Comparison of ENCODE assay signal across 1 cellular context in the genomic region with DNA sequence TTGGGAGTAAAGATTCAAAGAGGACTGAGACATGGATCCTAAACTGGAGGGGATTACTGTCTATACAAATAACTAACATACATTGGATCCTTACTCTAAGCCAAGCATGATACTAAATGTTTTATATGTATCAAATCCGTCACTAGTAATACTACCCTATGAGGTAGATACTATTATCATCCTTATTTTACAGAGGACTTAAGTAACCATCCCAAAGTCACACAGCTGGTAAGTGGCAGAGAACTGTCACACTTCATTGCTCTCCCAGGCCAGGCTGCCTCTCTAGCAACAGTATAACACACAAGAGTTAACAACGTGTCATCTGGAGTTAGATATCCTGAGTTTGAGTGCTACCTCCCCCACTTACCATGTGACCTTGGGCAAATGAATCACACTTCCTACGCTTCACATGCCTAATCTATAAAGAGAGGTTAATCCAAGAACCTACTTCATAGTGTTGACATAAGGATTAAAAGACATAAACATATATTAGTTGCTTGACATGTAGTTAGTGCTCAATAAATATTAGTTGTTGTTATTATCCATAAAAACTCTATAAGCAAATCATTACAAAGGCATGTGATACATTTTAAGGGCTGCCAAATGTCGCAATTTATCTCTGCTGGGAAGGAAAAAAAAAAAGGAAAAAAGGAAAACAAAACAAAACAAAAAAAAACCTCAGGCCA.
TF ChIP-seq lines count a peak whose summit lies in the region.

No MANE protein-coding gene starts in this region.

TF ChIP-seq in HEK293, 187 proteins besides CTCF, POLR2A, EP300 and RAD21 (continued from another document and continues in another):
- TF ChIP-seq, protein P1, sequence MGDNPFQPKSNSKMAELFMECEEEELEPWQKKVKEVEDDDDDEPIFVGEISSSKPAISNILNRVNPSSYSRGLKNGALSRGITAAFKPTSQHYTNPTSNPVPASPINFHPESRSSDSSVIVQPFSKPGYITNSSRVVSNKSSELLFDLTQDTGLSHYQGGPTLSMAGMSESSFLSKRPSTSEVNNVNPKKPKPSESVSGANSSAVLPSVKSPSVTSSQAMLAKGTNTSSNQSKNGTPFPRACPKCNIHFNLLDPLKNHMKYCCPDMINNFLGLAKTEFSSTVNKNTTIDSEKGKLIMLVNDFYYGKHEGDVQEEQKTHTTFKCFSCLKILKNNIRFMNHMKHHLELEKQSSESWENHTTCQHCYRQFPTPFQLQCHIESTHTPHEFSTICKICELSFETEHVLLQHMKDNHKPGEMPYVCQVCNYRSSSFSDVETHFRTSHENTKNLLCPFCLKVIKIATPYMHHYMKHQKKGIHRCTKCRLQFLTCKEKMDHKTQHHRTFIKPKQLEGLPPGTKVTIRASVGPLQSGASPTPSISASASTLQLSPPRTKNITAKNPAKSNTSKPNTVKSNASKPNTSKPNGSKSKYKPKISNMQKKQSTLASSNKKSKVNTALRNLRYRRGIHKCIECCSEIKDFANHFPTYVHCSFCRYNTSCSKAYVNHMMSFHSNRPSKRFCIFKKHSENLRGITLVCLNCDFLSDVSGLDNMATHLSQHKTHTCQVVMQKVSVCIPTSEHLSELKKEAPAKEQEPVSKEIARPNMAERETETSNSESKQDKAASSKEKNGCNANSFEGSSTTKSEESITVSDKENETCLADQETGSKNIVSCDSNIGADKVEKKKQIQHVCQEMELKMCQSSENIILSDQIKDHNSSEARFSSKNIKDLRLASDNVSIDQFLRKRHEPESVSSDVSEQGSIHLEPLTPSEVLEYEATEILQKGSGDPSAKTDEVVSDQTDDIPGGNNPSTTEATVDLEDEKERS (tag by site-specific recombination; IDR thresholded peaks at IDR 0.05): no peak
- peak; percentile 94; the same call in 1 of the 2 replicates for TF ChIP-seq TRIM28 (IDR thresholded peaks at IDR 0.05; ENCODE audit: borderline replicate concordance, low read length)
- TF ChIP-seq ZNF404 (tag by site-specific recombination; IDR thresholded peaks at IDR 0.05): no peak
- no peak for TF ChIP-seq ZNF350 (tag by site-specific recombination; IDR thresholded peaks at IDR 0.05)
- TF ChIP-seq, protein P2, sequence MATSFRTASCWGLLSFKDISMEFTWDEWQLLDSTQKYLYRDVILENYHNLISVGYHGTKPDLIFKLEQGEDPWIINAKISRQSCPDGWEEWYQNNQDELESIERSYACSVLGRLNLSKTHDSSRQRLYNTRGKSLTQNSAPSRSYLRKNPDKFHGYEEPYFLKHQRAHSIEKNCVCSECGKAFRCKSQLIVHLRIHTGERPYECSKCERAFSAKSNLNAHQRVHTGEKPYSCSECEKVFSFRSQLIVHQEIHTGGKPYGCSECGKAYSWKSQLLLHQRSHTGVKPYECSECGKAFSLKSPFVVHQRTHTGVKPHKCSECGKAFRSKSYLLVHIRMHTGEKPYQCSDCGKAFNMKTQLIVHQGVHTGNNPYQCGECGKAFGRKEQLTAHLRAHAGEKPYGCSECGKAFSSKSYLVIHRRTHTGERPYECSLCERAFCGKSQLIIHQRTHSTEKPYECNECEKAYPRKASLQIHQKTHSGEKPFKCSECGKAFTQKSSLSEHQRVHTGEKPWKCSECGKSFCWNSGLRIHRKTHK (tag by site-specific recombination; IDR thresholded peaks at IDR 0.05): no peak
- TF ChIP-seq, protein P3, sequence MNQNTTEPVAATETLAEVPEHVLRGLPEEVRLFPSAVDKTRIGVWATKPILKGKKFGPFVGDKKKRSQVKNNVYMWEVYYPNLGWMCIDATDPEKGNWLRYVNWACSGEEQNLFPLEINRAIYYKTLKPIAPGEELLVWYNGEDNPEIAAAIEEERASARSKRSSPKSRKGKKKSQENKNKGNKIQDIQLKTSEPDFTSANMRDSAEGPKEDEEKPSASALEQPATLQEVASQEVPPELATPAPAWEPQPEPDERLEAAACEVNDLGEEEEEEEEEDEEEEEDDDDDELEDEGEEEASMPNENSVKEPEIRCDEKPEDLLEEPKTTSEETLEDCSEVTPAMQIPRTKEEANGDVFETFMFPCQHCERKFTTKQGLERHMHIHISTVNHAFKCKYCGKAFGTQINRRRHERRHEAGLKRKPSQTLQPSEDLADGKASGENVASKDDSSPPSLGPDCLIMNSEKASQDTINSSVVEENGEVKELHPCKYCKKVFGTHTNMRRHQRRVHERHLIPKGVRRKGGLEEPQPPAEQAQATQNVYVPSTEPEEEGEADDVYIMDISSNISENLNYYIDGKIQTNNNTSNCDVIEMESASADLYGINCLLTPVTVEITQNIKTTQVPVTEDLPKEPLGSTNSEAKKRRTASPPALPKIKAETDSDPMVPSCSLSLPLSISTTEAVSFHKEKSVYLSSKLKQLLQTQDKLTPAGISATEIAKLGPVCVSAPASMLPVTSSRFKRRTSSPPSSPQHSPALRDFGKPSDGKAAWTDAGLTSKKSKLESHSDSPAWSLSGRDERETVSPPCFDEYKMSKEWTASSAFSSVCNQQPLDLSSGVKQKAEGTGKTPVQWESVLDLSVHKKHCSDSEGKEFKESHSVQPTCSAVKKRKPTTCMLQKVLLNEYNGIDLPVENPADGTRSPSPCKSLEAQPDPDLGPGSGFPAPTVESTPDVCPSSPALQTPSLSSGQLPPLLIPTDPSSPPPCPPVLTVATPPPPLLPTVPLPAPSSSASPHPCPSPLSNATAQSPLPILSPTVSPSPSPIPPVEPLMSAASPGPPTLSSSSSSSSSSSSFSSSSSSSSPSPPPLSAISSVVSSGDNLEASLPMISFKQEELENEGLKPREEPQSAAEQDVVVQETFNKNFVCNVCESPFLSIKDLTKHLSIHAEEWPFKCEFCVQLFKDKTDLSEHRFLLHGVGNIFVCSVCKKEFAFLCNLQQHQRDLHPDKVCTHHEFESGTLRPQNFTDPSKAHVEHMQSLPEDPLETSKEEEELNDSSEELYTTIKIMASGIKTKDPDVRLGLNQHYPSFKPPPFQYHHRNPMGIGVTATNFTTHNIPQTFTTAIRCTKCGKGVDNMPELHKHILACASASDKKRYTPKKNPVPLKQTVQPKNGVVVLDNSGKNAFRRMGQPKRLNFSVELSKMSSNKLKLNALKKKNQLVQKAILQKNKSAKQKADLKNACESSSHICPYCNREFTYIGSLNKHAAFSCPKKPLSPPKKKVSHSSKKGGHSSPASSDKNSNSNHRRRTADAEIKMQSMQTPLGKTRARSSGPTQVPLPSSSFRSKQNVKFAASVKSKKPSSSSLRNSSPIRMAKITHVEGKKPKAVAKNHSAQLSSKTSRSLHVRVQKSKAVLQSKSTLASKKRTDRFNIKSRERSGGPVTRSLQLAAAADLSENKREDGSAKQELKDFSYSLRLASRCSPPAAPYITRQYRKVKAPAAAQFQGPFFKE (tag by site-specific recombination; IDR thresholded peaks at IDR 0.05; ENCODE audit: borderline replicate concordance): no peak
- TF ChIP-seq SP3 (tag by site-specific recombination; IDR thresholded peaks at IDR 0.05): no peak
- 0 out of 2 replicates have a peak, but pooled peaks have one; percentile 26 for TF ChIP-seq ZBTB8A (tag by site-specific recombination; IDR thresholded peaks at IDR 0.05)
- TF ChIP-seq ZFP3 (tag by site-specific recombination; IDR thresholded peaks at IDR 0.05; ENCODE audit: low read depth): no peak
- no peak for TF ChIP-seq ZNF660 (tag by site-specific recombination; IDR thresholded peaks at IDR 0.05)
- 0 out of 2 replicates have a peak, but pooled peaks have one; percentile 36 for TF ChIP-seq ZNF366 (tag by site-specific recombination; conservative IDR thresholded peaks at IDR 0.05)
- TF ChIP-seq, protein P4, sequence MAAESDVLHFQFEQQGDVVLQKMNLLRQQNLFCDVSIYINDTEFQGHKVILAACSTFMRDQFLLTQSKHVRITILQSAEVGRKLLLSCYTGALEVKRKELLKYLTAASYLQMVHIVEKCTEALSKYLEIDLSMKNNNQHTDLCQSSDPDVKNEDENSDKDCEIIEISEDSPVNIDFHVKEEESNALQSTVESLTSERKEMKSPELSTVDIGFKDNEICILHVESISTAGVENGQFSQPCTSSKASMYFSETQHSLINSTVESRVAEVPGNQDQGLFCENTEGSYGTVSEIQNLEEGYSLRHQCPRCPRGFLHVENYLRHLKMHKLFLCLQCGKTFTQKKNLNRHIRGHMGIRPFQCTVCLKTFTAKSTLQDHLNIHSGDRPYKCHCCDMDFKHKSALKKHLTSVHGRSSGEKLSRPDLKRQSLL (tag by site-specific recombination; IDR thresholded peaks at IDR 0.05): no peak
- TF ChIP-seq KLF10 (tag by site-specific recombination; IDR thresholded peaks at IDR 0.05): no peak
- TF ChIP-seq ZNF211 (tag by site-specific recombination; IDR thresholded peaks at IDR 0.05; ENCODE audit: low read depth): no peak
- TF ChIP-seq, protein P5, sequence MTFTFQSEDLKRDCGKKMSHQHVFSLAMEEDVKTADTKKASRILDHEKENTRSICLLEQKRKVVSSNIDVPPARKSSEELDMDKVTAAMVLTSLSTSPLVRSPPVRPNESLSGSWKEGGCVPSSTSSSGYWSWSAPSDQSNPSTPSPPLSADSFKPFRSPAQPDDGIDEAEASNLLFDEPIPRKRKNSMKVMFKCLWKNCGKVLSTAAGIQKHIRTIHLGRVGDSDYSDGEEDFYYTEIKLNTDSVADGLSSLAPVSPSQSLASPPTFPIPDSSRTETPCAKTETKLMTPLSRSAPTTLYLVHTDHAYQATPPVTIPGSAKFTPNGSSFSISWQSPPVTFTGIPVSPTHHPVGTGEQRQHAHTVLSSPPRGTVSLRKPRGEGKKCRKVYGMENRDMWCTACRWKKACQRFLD (tag by site-specific recombination; IDR thresholded peaks at IDR 0.05): no peak
- no peak for TF ChIP-seq MEIS1 (CRISPR knock-in tag; IDR thresholded peaks at IDR 0.05; ENCODE audit: borderline replicate concordance)
- TF ChIP-seq ZBTB1 (tag by site-specific recombination; IDR thresholded peaks at IDR 0.05): no peak; the same call in 1 of the 2 replicates
- TF ChIP-seq, protein P6, sequence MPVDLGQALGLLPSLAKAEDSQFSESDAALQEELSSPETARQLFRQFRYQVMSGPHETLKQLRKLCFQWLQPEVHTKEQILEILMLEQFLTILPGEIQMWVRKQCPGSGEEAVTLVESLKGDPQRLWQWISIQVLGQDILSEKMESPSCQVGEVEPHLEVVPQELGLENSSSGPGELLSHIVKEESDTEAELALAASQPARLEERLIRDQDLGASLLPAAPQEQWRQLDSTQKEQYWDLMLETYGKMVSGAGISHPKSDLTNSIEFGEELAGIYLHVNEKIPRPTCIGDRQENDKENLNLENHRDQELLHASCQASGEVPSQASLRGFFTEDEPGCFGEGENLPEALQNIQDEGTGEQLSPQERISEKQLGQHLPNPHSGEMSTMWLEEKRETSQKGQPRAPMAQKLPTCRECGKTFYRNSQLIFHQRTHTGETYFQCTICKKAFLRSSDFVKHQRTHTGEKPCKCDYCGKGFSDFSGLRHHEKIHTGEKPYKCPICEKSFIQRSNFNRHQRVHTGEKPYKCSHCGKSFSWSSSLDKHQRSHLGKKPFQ (tag by site-specific recombination; IDR thresholded peaks at IDR 0.05): peak; percentile 79
- TF ChIP-seq ZNF239 (tag by site-specific recombination; IDR thresholded peaks at IDR 0.05): no peak
- TF ChIP-seq ZXDB (tag by site-specific recombination; IDR thresholded peaks at IDR 0.05): peak; percentile 79
- no peak for TF ChIP-seq ZNF830 (tag by site-specific recombination; IDR thresholded peaks at IDR 0.05; ENCODE audit: low read depth)
- no peak for TF ChIP-seq ZBTB48 (tag by site-specific recombination; IDR thresholded peaks at IDR 0.05)
- TF ChIP-seq ZNF19 (tag by site-specific recombination; IDR thresholded peaks at IDR 0.05; ENCODE audit: low read depth): no peak
- TF ChIP-seq REPIN1 (tag by site-specific recombination; IDR thresholded peaks at IDR 0.05; ENCODE audit: low read depth): no peak
- no peak for TF ChIP-seq ZNF658 (tag by site-specific recombination; IDR thresholded peaks at IDR 0.05)
- no peak for TF ChIP-seq GLI4 (tag by site-specific recombination; IDR thresholded peaks at IDR 0.05)
- peak; percentile 63; the same call in 1 of the 2 replicates for TF ChIP-seq BCL11A (tag by site-specific recombination; IDR thresholded peaks at IDR 0.05; ENCODE audit: low read depth)
- TF ChIP-seq, protein P7, sequence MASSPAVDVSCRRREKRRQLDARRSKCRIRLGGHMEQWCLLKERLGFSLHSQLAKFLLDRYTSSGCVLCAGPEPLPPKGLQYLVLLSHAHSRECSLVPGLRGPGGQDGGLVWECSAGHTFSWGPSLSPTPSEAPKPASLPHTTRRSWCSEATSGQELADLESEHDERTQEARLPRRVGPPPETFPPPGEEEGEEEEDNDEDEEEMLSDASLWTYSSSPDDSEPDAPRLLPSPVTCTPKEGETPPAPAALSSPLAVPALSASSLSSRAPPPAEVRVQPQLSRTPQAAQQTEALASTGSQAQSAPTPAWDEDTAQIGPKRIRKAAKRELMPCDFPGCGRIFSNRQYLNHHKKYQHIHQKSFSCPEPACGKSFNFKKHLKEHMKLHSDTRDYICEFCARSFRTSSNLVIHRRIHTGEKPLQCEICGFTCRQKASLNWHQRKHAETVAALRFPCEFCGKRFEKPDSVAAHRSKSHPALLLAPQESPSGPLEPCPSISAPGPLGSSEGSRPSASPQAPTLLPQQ (tag by site-specific recombination; IDR thresholded peaks at IDR 0.05): no peak
- TF ChIP-seq ZNF585B (tag by site-specific recombination; IDR thresholded peaks at IDR 0.05): no peak
- no peak for TF ChIP-seq SP2 (tag by site-specific recombination; IDR thresholded peaks at IDR 0.05)
- no peak for TF ChIP-seq ZNF560 (tag by site-specific recombination; IDR thresholded peaks at IDR 0.05; ENCODE audit: borderline replicate concordance)
- TF ChIP-seq YY1 (tag by site-specific recombination; IDR thresholded peaks at IDR 0.05): no peak
- TF ChIP-seq, protein P8, sequence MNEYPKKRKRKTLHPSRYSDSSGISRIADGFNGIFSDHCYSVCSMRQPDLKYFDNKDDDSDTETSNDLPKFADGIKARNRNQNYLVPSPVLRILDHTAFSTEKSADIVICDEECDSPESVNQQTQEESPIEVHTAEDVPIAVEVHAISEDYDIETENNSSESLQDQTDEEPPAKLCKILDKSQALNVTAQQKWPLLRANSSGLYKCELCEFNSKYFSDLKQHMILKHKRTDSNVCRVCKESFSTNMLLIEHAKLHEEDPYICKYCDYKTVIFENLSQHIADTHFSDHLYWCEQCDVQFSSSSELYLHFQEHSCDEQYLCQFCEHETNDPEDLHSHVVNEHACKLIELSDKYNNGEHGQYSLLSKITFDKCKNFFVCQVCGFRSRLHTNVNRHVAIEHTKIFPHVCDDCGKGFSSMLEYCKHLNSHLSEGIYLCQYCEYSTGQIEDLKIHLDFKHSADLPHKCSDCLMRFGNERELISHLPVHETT (tag by site-specific recombination; IDR thresholded peaks at IDR 0.05): no peak
- peak; percentile 52 for TF ChIP-seq ZBTB17 (tag by site-specific recombination; IDR thresholded peaks at IDR 0.05)
- TF ChIP-seq ZNF155 (tag by site-specific recombination; IDR thresholded peaks at IDR 0.05): no peak
- TF ChIP-seq ZNF121 (tag by site-specific recombination; IDR thresholded peaks at IDR 0.05): no peak
- TF ChIP-seq ZNF626 (tag by site-specific recombination; IDR thresholded peaks at IDR 0.05): no peak
- no peak for TF ChIP-seq ZNF302 (tag by site-specific recombination; IDR thresholded peaks at IDR 0.05; ENCODE audit: low read depth)
- TF ChIP-seq, protein P9, sequence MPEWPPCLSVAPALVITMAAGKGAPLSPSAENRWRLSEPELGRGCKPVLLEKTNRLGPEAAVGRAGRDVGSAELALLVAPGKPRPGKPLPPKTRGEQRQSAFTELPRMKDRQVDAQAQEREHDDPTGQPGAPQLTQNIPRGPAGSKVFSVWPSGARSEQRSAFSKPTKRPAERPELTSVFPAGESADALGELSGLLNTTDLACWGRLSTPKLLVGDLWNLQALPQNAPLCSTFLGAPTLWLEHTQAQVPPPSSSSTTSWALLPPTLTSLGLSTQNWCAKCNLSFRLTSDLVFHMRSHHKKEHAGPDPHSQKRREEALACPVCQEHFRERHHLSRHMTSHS (tag by site-specific recombination; IDR thresholded peaks at IDR 0.05): 0 out of 2 replicates have a peak, but pooled peaks have one; percentile 22
- TF ChIP-seq ZNF2 (tag by site-specific recombination; IDR thresholded peaks at IDR 0.05): 0 out of 2 replicates have a peak, but pooled peaks have one; percentile 57
- no peak for TF ChIP-seq ZNF140 (tag by site-specific recombination; IDR thresholded peaks at IDR 0.05)
- TF ChIP-seq ZNF114 (tag by site-specific recombination; IDR thresholded peaks at IDR 0.05): no peak
- peak; percentile 83 for TF ChIP-seq FEZF1 (tag by site-specific recombination; IDR thresholded peaks at IDR 0.05)
